Comparison of ENCODE assay signal across 16 cellular contexts in genomic region chr7:17015575-17015974, GRCh38.
DNase-seq lines count a peak whose midpoint lies in the region; ATAC-seq and TF ChIP-seq lines count a peak whose summit lies in the region.
"Had no signal": no experiment of that assay in that cellular context is flagged by ENCODE, and none has a peak within 500 bp of the region (broad histone marks: within the 10 kb centered on the region; RNA-seq: fewer than 3 reads in every experiment).

No MANE protein-coding gene starts in this region.

- H3K4me3 ChIP-seq in AG09309 (ENCODE audit: control insufficient read depth, low read depth, low read length) = no peak overlapping the region
- no peak overlapping the region for H3K4me3 ChIP-seq in GM23338
- H3K4me3 ChIP-seq: colonic mucosa, mucosa of descending colon, psoas muscle had no signal

- H3K27ac ChIP-seq in GM23338 (ENCODE audit: low read depth) = no peak overlapping the region
- H3K27ac ChIP-seq: colonic mucosa, psoas muscle had no signal

- H3K9me2 ChIP-seq in GM23338 (ENCODE audit: insufficient read depth) = peaks cover 5% of the 10 kb centered on the region; the same call in 1 of the 2 replicates

- no peaks in the 10 kb centered on the region for H4K20me1 ChIP-seq in GM23338 (replicated peaks; ENCODE audit: insufficient read depth)

- H3K27ac Mint-ChIP-seq in HFFc6 (peak overlapping the region; percentile 95), chondrocyte (ENCODE audit: unreplicated experiment) (peak overlapping the region; percentile 43), GM23338 (no peak overlapping the region)
- H3K27ac Mint-ChIP-seq: activated naive CD4-positive, alpha-beta T cell treated with anti-CD3 and anti-CD28 coated beads, Interleukin-2, amount 50 U/mL, for 72 hours had no signal

- DNase-seq in AG09309 (ENCODE audit: low read depth) (peak; percentile 33), HFFc6 (peak; percentile 76), chondrocyte (ENCODE audit: low spot score) (no peak), omental fat pad (ENCODE audit: low spot score) (no peak), SHP77 (lab: John Stamatoyannopoulos, UW) (no peak), GM23338 (ENCODE audit: low spot score) (no peak), HuH-7.5 (ENCODE audit: low spot score) (no peak)
- DNase-seq: activated CD8-positive, alpha-beta memory T cell treated with anti-CD3 and anti-CD28 coated beads, Interleukin-2, amount 50 U/mL, for 4 hours; C1 segment of cervical spinal cord; colonic mucosa; mucosa of descending colon; psoas muscle; T-helper 1 cell had no signal

- ATAC-seq in omental fat pad (ENCODE audit: low FRiP score) (peak; percentile 62), HG03521 (IDR thresholded peaks at IDR 0.05; ENCODE audit: unreplicated experiment) (no peak), GM23338 (no peak)
- ATAC-seq: activated CD4-positive, CD25-positive, alpha-beta regulatory T cell treated with anti-CD3 and anti-CD28 coated beads, Interleukin-2, amount 50 U/mL, for 24 hours; activated naive CD4-positive, alpha-beta T cell treated with anti-CD3 and anti-CD28 coated beads, Interleukin-2, amount 50 U/mL, for 72 hours; mucosa of descending colon; psoas muscle had no signal

- TF ChIP-seq CTCF in AG09309 (IDR thresholded peaks at IDR 0.05; ENCODE audit: control insufficient read depth, insufficient read depth, low read depth, low read length, missing control alignments) (no peak), HFFc6 (IDR thresholded peaks at IDR 0.05) (no peak), chondrocyte (IDR thresholded peaks at IDR 0.05) (no peak), omental fat pad (IDR thresholded peaks at IDR 0.05) (no peak), GM23338 (conservative IDR thresholded peaks at IDR 0.05; ENCODE audit: low read depth in 2 of 2) (no peak)

- H3K36me3 Mint-ChIP-seq in HFFc6 (ENCODE audit: low read depth) = peaks cover 5% of the 10 kb centered on the region; the same call in 1 of the 2 replicates
- H3K36me3 Mint-ChIP-seq in chondrocyte (ENCODE audit: low read depth) = no peaks in the 10 kb centered on the region
- no peaks in the 10 kb centered on the region for H3K36me3 Mint-ChIP-seq in GM23338 (ENCODE audit: low read depth)
- H3K36me3 Mint-ChIP-seq: activated naive CD4-positive, alpha-beta T cell treated with anti-CD3 and anti-CD28 coated beads, Interleukin-2, amount 50 U/mL, for 72 hours had no signal

- H3K4me2 ChIP-seq in GM23338 = no peak overlapping the region

- no peaks in the 10 kb centered on the region for H3K27me3 ChIP-seq in GM23338 (ENCODE audit: insufficient read depth)
- H3K27me3 ChIP-seq: colonic mucosa had no signal

- H3K79me2 ChIP-seq in GM23338 (replicated peaks; ENCODE audit: insufficient read depth) = no peaks in the 10 kb centered on the region

- H3K27me3 Mint-ChIP-seq in HFFc6 (ENCODE audit: insufficient read depth) = no peaks in the 10 kb centered on the region
- H3K27me3 Mint-ChIP-seq in chondrocyte (ENCODE audit: low read depth) = no peaks in the 10 kb centered on the region
- no peaks in the 10 kb centered on the region for H3K27me3 Mint-ChIP-seq in GM23338 (ENCODE audit: insufficient read depth, low read depth, poor library complexity)

- H3K9me3 Mint-ChIP-seq in HFFc6 (no peaks in the 10 kb centered on the region), chondrocyte (ENCODE audit: low read depth) (no peaks in the 10 kb centered on the region), GM23338 (no peaks in the 10 kb centered on the region)
- H3K9me3 Mint-ChIP-seq: activated naive CD4-positive, alpha-beta T cell treated with anti-CD3 and anti-CD28 coated beads, Interleukin-2, amount 50 U/mL, for 72 hours had no signal

- H3F3A ChIP-seq in GM23338 (replicated peaks; ENCODE audit: low read depth) = no peaks in the 10 kb centered on the region

- H3K4me1 ChIP-seq in GM23338 (ENCODE audit: insufficient read depth) = no peaks in the 10 kb centered on the region
- H3K4me1 ChIP-seq: psoas muscle had no signal

- H3K4me1 Mint-ChIP-seq in HFFc6 (ENCODE audit: low read depth) (peaks cover 53% of the 10 kb centered on the region), chondrocyte (ENCODE audit: low read depth) (peaks cover 35% of the 10 kb centered on the region), GM23338 (no peaks in the 10 kb centered on the region)

- H3K36me3 ChIP-seq in GM23338 (ENCODE audit: insufficient read depth) = no peaks in the 10 kb centered on the region
- H3K36me3 ChIP-seq: colonic mucosa had no signal

- H3K4me3 Mint-ChIP-seq in HFFc6 = peak overlapping the region; percentile 60
- no peak overlapping the region for H3K4me3 Mint-ChIP-seq in chondrocyte (ENCODE audit: unreplicated experiment)
- no peak overlapping the region for H3K4me3 Mint-ChIP-seq in GM23338

- no peak overlapping the region for H2AFZ ChIP-seq in GM23338

TF ChIP-seq in GM23338, 12 proteins besides CTCF, POLR2A, EP300 and RAD21 (continues in another document):
- TF ChIP-seq STAT1 (IDR thresholded peaks at IDR 0.05; ENCODE audit: unreplicated experiment) = no peak
- no peak for TF ChIP-seq NANOG (IDR thresholded peaks at IDR 0.05; ENCODE audit: borderline replicate concordance)
- TF ChIP-seq EZH2phosphoT487 (IDR thresholded peaks at IDR 0.05; ENCODE audit: unreplicated experiment) = no peak
- TF ChIP-seq REST (IDR thresholded peaks at IDR 0.05; ENCODE audit: unreplicated experiment) = no peak
- TF ChIP-seq ZNF114 (CRISPR knock-in tag; IDR thresholded peaks at IDR 0.05) = no peak
- TF ChIP-seq POLR2AphosphoS5 (IDR thresholded peaks at IDR 0.05; ENCODE audit: low read depth) = no peak
- no peak for TF ChIP-seq JUNB (IDR thresholded peaks at IDR 0.05; ENCODE audit: unreplicated experiment)

Comparison
In these comparisons a context has a peak if more than half of its experiments do, and no peak if none do; other contexts are left out.
1. DNase-seq: peak in AG09309 (single experiment) and HFFc6 (single experiment); none in chondrocyte (single experiment), omental fat pad (single experiment), SHP77 (0 of 2), GM23338 (single experiment) and HuH-7.5 (single experiment).